Comparison of ENCODE assay signal across 10 cellular contexts in the genomic region with DNA sequence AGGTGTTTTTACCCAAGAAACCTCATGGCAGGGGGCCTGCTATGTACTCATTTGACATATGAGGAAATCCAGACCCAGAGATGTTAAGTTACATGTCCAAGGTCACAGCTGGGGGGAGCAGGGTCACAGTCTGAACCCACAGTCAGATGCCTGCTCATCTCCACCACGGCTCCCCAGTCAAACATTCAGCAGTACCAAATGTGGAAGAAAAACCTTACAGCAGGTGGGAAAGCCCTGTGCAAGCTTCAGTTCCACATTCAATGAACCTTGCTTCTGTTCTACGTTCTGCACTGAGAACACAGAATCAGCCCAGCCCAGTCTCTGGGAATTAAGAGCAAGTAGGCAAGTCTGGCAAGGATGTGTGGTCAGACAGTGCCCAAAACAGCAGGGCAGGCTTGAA. TPM values are rescaled to one million over a fixed set of nuclear protein-coding genes. Genes with fewer than 3 reads are reported as not detected.
DNase-seq lines count a peak whose midpoint lies in the region; ATAC-seq, FAIRE-seq and TF ChIP-seq lines count a peak whose summit lies in the region.
"Had no signal": no experiment of that assay in that cellular context is flagged by ENCODE, and none has a peak within 500 bp of the region (broad histone marks: within the 10 kb centered on the region; RNA-seq: fewer than 3 reads in every experiment).

No MANE protein-coding gene starts in this region.

- intact Hi-C loops in posterior vena cava (cut with DNase I), result no loop called here

- H3K4me1 ChIP-seq in H1 (replicated peaks in 1 of 4; ENCODE audit: control insufficient read depth in 3 of 4, insufficient read depth in 4 of 4, low read length in 3 of 4), result peaks cover 0 to 19% (median 2%) of the 10 kb centered on the region in 4 experiments; a peak in 3 of 7 replicates

- H3K56ac ChIP-seq in H1 (replicated peaks; ENCODE audit: insufficient read length, low read depth, low read length), result no peak overlapping the region

- no peak overlapping the region for H2BK20ac ChIP-seq in H1 (ENCODE audit: low read length)

- H4K5ac ChIP-seq in H1 (ENCODE audit: insufficient read length, low read depth, low read length), result no peak overlapping the region

- no peak overlapping the region for H2BK12ac ChIP-seq in H1 (ENCODE audit: low read depth, low read length)

- H3K27ac ChIP-seq in KOPT-K1 (ENCODE audit: low read depth, low read length, poor library complexity, severe bottlenecking), result peak overlapping the region; percentile 0
- H3K27ac ChIP-seq in H1 (ENCODE audit: low read depth, low read length), result no peak overlapping the region
- H3K27ac ChIP-seq: suprapubic skin had no signal

- no peak for TF ChIP-seq CTCF in H1 (IDR thresholded peaks at IDR 0.05; ENCODE audit: control extremely low read depth in 1 of 3, insufficient read depth in 1 of 3, low read depth in 1 of 3, low read length in 3 of 3)

- no peaks in the 10 kb centered on the region for H3K23me2 ChIP-seq in H1 (ENCODE audit: low read depth, low read length)

- H3K4me2 ChIP-seq in H1 (ENCODE audit: insufficient read depth in 1 of 2, low read depth in 2 of 2, low read length in 2 of 2), result no peak overlapping the region

- ATAC-seq in GM21447 (IDR thresholded peaks at IDR 0.05; ENCODE audit: unreplicated experiment), result peak; percentile 65

- no peak overlapping the region for H3K23ac ChIP-seq in H1 (ENCODE audit: insufficient read length)

- H2BK5ac ChIP-seq in H1 (ENCODE audit: low read depth, low read length), result no peak overlapping the region

- H3K18ac ChIP-seq in H1 (ENCODE audit: extremely low read depth, low read length), result no peak overlapping the region

- peak overlapping the region; percentile 46; the same call in 1 of the 2 replicates for H4K8ac ChIP-seq in H1 (ENCODE audit: extremely low read depth, insufficient read depth, low read length)

- no peaks in the 10 kb centered on the region for H3K9me3 ChIP-seq in KOPT-K1 (ENCODE audit: insufficient read depth, low read length, poor library complexity, severe bottlenecking)
- H3K9me3 ChIP-seq in H1 (ENCODE audit: insufficient read depth in 2 of 2, low read depth in 1 of 2, low read length in 1 of 2), result no peaks in the 10 kb centered on the region
- H3K9me3 ChIP-seq: suprapubic skin had no signal

- no peak overlapping the region for H3K4ac ChIP-seq in H1 (replicated peaks; ENCODE audit: insufficient read length, low read depth, low read length)

- TF ChIP-seq POLR2A in H1 (IDR thresholded peaks at IDR 0.05; ENCODE audit: control extremely low read depth in 1 of 2, low read depth in 2 of 2, low read length in 2 of 2), result no peak

- H3K4me3 ChIP-seq in H1 (ENCODE audit: extremely low read depth in 1 of 4, insufficient read depth in 2 of 4, low read depth in 3 of 4, low read length in 4 of 4), result no peak overlapping the region
- H3K4me3 ChIP-seq: suprapubic skin had no signal

- TF ChIP-seq EP300 in H1 (IDR thresholded peaks at IDR 0.05; ENCODE audit: borderline replicate concordance in 1 of 2, low read depth in 2 of 2, low read length in 2 of 2), result no peak

- DNase-seq in GM18507 (ENCODE audit: extremely low spot score, insufficient read length, low read depth) (no peak), H1 (ENCODE audit: low read depth in 1 of 2, low spot score in 2 of 2) (no peak), posterior vena cava (ENCODE audit: low spot score) (no peak), NCI-H526 treated with DMSO at 0.1 percent for 48 hours (lab: John Stamatoyannopoulos, UW) (no peak), AG08395 (ENCODE audit: low spot score) (no peak)
- no peak for DNase-seq in effector CD8-positive, alpha-beta T cell (lab: John Stamatoyannopoulos, UW)
- DNase-seq: NCI-H446 had no signal

- no peak overlapping the region for H2AK5ac ChIP-seq in H1 (ENCODE audit: low read depth, low read length)

- no peaks in the 10 kb centered on the region for H3K27me3 ChIP-seq in H1 (replicated peaks in 1 of 4; ENCODE audit: control insufficient read depth in 3 of 4, extremely low read depth in 1 of 4, insufficient read depth in 3 of 4, low read length in 3 of 4)
- H3K27me3 ChIP-seq: suprapubic skin had no signal

- CTCF ChIA-PET in H1 (lab: Charles Lee; ENCODE audit: partially characterized antibody), result interaction anchor here (1.0 to 11.3 kb wide), 6 partner anchors 11 to 179 kb away, joined by 3 to 103 read pairs (median 5); no protein-coding TSS in a partner anchor

- peaks cover 26% of the 10 kb centered on the region for H3K79me1 ChIP-seq in H1 (ENCODE audit: low read depth, low read length)

- H2BK120ac ChIP-seq in H1 (replicated peaks; ENCODE audit: low read depth, low read length), result no peak overlapping the region

- no peak overlapping the region for H3K9ac ChIP-seq in H1 (replicated peaks in 1 of 4; ENCODE audit: extremely low read depth in 1 of 4, low read depth in 3 of 4, low read length in 3 of 4)

- POLR2A ChIA-PET in H1 (lab: Charles Lee; ENCODE audit: partially characterized antibody), result interaction anchor here (1.2 kb wide), 1 partner anchor 32 kb away, joined by 3 read pairs; no protein-coding TSS in a partner anchor

- WGBS in H1 (ENCODE audit: extremely low coverage in 1 of 2, insufficient coverage in 1 of 2, insufficient read length in 1 of 2, insufficient replicate concordance in 2 of 2, low coverage in 1 of 2, low lambda C conversion rate in 2 of 2, missing lambda C conversion rate in 1 of 2), 2 experiments, result 95% methylated on average over 2 of the region's 2 CpGs; no CpG with 5 or more reads in 1 of the 2 experiments

- H4K20me1 ChIP-seq in H1 (replicated peaks in 1 of 2; ENCODE audit: control insufficient read depth in 1 of 2, insufficient read depth in 2 of 2, low read length in 2 of 2), result peaks cover 12 to 33% of the 10 kb centered on the region in 2 experiments

- no peak overlapping the region for H3K14ac ChIP-seq in H1 (ENCODE audit: insufficient read length)

- H4K91ac ChIP-seq in H1 (replicated peaks; ENCODE audit: insufficient read length, low read length), result no peak overlapping the region

- TF ChIP-seq RAD21 in H1 (IDR thresholded peaks at IDR 0.05 in 1 of 2, conservative IDR thresholded peaks at IDR 0.05 in 1 of 2; ENCODE audit: low read depth in 2 of 2, low read length in 2 of 2), result no peak

- H3K36me3 ChIP-seq in KOPT-K1 (ENCODE audit: insufficient read depth, low read length) (peaks cover 80% of the 10 kb centered on the region), H1 (ENCODE audit: control insufficient read depth in 2 of 4, insufficient read depth in 4 of 4, low read length in 3 of 4) (peaks cover 0 to 23% (median 6%) of the 10 kb centered on the region in 4 experiments; a peak in 3 of 8 replicates)
- H3K36me3 ChIP-seq: suprapubic skin had no signal

- H2BK15ac ChIP-seq in H1 (ENCODE audit: low read length), result no peak overlapping the region

- H3K79me2 ChIP-seq in H1 (ENCODE audit: control insufficient read depth in 1 of 2, insufficient read depth in 2 of 2, low read length in 2 of 2), result peaks cover 0 to 21% of the 10 kb centered on the region in 2 experiments; a peak in 2 of 4 replicates

- FAIRE-seq in GM18507 (lab: Jason Lieb, UNC), result peak; percentile 83
- FAIRE-seq in H1 (lab: Jason Lieb, UNC), result no peak

- H2AFZ ChIP-seq in H1 (ENCODE audit: low read length), result no peak overlapping the region

TF ChIP-seq in H1, 55 proteins besides CTCF, POLR2A, EP300 and RAD21 (continues in another document):
- TF ChIP-seq CBX8 (IDR thresholded peaks at IDR 0.05; ENCODE audit: borderline replicate concordance, low read depth, low read length) (no peak), HDAC2 (IDR thresholded peaks at IDR 0.05; ENCODE audit: borderline replicate concordance in 1 of 2, low read depth in 2 of 2, low read length in 2 of 2) (no peak), GABPA (IDR thresholded peaks at IDR 0.05; ENCODE audit: borderline replicate concordance, insufficient read depth, low read length) (no peak), CHD1 (IDR thresholded peaks at IDR 0.05; ENCODE audit: low read depth, low read length) (no peak), SP4 (IDR thresholded peaks at IDR 0.05; ENCODE audit: low read length) (no peak), BRCA1 (IDR thresholded peaks at IDR 0.05; ENCODE audit: low read depth, low read length) (no peak), HDAC6 (IDR thresholded peaks at IDR 0.05; ENCODE audit: low read depth, low read length) (no peak), RBBP5 (IDR thresholded peaks at IDR 0.05; ENCODE audit: borderline replicate concordance, low read depth, low read length) (no peak), JUND (IDR thresholded peaks at IDR 0.05; ENCODE audit: low read length) (no peak), POLR2AphosphoS5 (IDR thresholded peaks at IDR 0.05; ENCODE audit: low read depth, low read length) (no peak)
- TF ChIP-seq, protein P1, sequence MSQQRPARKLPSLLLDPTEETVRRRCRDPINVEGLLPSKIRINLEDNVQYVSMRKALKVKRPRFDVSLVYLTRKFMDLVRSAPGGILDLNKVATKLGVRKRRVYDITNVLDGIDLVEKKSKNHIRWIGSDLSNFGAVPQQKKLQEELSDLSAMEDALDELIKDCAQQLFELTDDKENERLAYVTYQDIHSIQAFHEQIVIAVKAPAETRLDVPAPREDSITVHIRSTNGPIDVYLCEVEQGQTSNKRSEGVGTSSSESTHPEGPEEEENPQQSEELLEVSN (IDR thresholded peaks at IDR 0.05), result no peak

RNA-seq across cellular contexts. Expression of a gene that starts 35.2 kb away (rescaled TPM):
- 66.4 and 68.1 TPM in 2 replicates for total RNA-seq in H1 (2021; fragmentation: NEBNext Ultra II Directional; extraction: Animal tissue kit (Norgen Biotek cat#: 25700))
- 63.2 and 74.6 TPM in 2 replicates for polyA plus RNA-seq in H1 (2011; rRNA removed)
- polyA plus RNA-seq in H1 (2011; cell fraction: cytosol; rRNA removed), result 70.8 TPM
- polyA plus RNA-seq in H1 (2011; cell fraction: nucleus; rRNA removed), result 254 TPM
- 37.5 to 52.4 TPM (median 44.7 TPM) in 4 replicates for polyA plus RNA-seq in H1 (2012, experiment 1 of 2)
- 7.8 TPM for polyA plus RNA-seq in H1 (2012, experiment 2 of 2)
- polyA plus RNA-seq in H1 (2013, experiment 1 of 2), result 62.6 TPM
- polyA plus RNA-seq in H1 (2013, experiment 2 of 2), result 67.6 TPM
- 214 and 223 TPM in 2 replicates for polyA minus RNA-seq in H1 (2011; rRNA and poly(A)+ RNA removed)
- polyA minus RNA-seq in H1 (2011; cell fraction: cytosol; rRNA and poly(A)+ RNA removed), result 69.7 TPM
- 139 TPM for polyA minus RNA-seq in H1 (2011; cell fraction: nucleus; rRNA and poly(A)+ RNA removed)
- total RNA-seq in posterior vena cava, result 1 to 10 TPM; 5.7 to 7.2 TPM

RNA-seq across cellular contexts. Expression of a gene that starts 54.4 kb away (rescaled TPM):
- 74.3 and 74.5 TPM in 2 replicates for total RNA-seq in H1 (2021; fragmentation: NEBNext Ultra II Directional; extraction: Animal tissue kit (Norgen Biotek cat#: 25700))
- polyA plus RNA-seq in H1 (2011; rRNA removed), result 18.5 and 46.9 TPM in 2 replicates
- 82.8 TPM for polyA plus RNA-seq in H1 (2011; cell fraction: cytosol; rRNA removed)
- polyA plus RNA-seq in H1 (2011; cell fraction: nucleus; rRNA removed), result 4.7 TPM
- 106 to 184 TPM (median 121 TPM) in 4 replicates for polyA plus RNA-seq in H1 (2012, experiment 1 of 2)
- 50.6 TPM for polyA plus RNA-seq in H1 (2012, experiment 2 of 2)
- 103 TPM for polyA plus RNA-seq in H1 (2013, experiment 1 of 2)
- 107 TPM for polyA plus RNA-seq in H1 (2013, experiment 2 of 2)
- polyA minus RNA-seq in H1 (2011; rRNA and poly(A)+ RNA removed), result 11.2 and 14.2 TPM in 2 replicates
- polyA minus RNA-seq in H1 (2011; cell fraction: cytosol; rRNA and poly(A)+ RNA removed), result 27.8 TPM
- polyA minus RNA-seq in H1 (2011; cell fraction: nucleus; rRNA and poly(A)+ RNA removed), result 24.8 TPM
- 10 to 100 TPM; 24.0 to 32.2 TPM for total RNA-seq in posterior vena cava
